In the genomic region with DNA sequence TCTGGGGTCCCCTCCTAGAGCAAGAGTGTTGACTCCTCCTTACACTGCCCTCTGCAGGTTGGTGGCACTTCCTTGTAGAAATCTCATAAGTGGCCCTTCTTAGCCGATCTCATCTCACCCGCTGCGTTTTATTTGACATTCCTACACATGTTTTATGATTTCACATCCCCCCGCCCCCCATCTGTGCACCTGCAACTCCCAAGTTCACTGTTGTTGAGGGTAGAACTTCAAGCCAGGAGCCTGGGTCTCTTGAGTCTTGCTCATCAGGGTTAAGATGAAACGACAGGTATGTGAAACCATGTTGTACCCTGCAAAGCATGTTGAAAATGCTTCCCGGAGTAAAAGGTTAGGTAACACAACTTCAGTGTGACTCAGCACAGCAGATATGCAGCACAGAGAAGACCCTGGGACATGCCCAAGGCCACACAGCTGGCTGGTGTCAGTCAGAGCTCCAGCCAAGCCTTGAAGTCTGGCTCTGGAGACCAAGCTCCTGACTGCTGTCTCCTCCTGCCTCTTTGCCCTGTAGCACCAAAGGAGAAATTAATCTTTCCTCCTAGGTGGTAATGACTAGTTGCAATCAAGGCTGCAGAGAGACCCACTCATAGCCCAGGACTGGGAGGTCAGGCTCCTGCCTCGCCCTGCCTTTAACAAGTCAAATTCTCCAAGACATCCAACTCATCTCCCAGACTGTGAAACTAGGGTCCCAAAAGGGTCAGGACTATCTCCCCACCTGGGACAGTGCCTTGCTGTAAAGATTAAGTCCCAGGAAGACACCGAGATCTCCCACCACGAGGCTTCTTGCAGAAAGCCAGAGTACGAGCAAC, we compare ENCODE assay signal across 8 cellular contexts.
DNase-seq lines count a peak whose midpoint lies in the region; ATAC-seq, FAIRE-seq and TF ChIP-seq lines count a peak whose summit lies in the region.

No MANE protein-coding gene starts in this region.

- H3K9ac ChIP-seq in HUES64 (ENCODE audit: low read depth, low read length) = no peak overlapping the region

- DNase-seq in D721Med (ENCODE audit: insufficient read length, low spot score) (no peak), WTC11 (ENCODE audit: low spot score) (peak; percentile 49), head of caudate nucleus (peak in 25 of 42 donors; percentile 29 to 74 (median 53)), retinal pigment epithelial cell (ENCODE audit: low read depth) (no peak), RWPE1 (ENCODE audit: low spot score) (no peak)
- DNase-seq in T-helper 2 cell treated with Interferon-gamma antibody and Interleukin-4, amounts not matched to agents 5 μg/mL and 100 μg/mL, for 36 hours (ENCODE audit: low spot score) = no peak

- no peak overlapping the region for H3K27ac ChIP-seq in HUES64 (ENCODE audit: low read depth, low read length)
- no peak overlapping the region for H3K27ac ChIP-seq in RWPE1

- peaks cover 4% of the 10 kb centered on the region for H3K4me1 Mint-ChIP-seq in WTC11
- H3K4me1 Mint-ChIP-seq in T-helper 2 cell treated with Interferon-gamma antibody and Interleukin-4, amounts not matched to agents 5 μg/mL and 100 μg/mL, for 36 hours (ENCODE audit: low read depth) = peaks cover 2% of the 10 kb centered on the region

- no peak overlapping the region for H3K4me3 Mint-ChIP-seq in WTC11
- H3K4me3 Mint-ChIP-seq in T-helper 2 cell treated with Interferon-gamma antibody and Interleukin-4, amounts not matched to agents 5 μg/mL and 100 μg/mL, for 36 hours = no peak overlapping the region

- peaks cover 8% of the 10 kb centered on the region; the same call in 1 of the 2 replicates for H3K27me3 Mint-ChIP-seq in WTC11 (ENCODE audit: low read depth)
- H3K27me3 Mint-ChIP-seq in T-helper 2 cell treated with Interferon-gamma antibody and Interleukin-4, amounts not matched to agents 5 μg/mL and 100 μg/mL, for 36 hours (ENCODE audit: low read depth) = no peaks in the 10 kb centered on the region

- WGBS in HUES64 = 65% methylated on average over 10 of the region's 10 CpGs

- intact Hi-C loops in head of caudate nucleus (cut with DNase I) = no loop called here

- H3K9me3 Mint-ChIP-seq in WTC11 = no peaks in the 10 kb centered on the region
- no peaks in the 10 kb centered on the region for H3K9me3 Mint-ChIP-seq in T-helper 2 cell treated with Interferon-gamma antibody and Interleukin-4, amounts not matched to agents 5 μg/mL and 100 μg/mL, for 36 hours

- ATAC-seq in WTC11 = peak; percentile 90
- no peak for ATAC-seq in GM19397 (IDR thresholded peaks at IDR 0.05; ENCODE audit: unreplicated experiment)

- H3K36me3 Mint-ChIP-seq in WTC11 = no peaks in the 10 kb centered on the region
- H3K36me3 Mint-ChIP-seq in T-helper 2 cell treated with Interferon-gamma antibody and Interleukin-4, amounts not matched to agents 5 μg/mL and 100 μg/mL, for 36 hours (ENCODE audit: low read depth) = no peaks in the 10 kb centered on the region

- H3K27ac Mint-ChIP-seq in WTC11 = no peak overlapping the region
- H3K27ac Mint-ChIP-seq in T-helper 2 cell treated with Interferon-gamma antibody and Interleukin-4, amounts not matched to agents 5 μg/mL and 100 μg/mL, for 36 hours = no peak overlapping the region

- FAIRE-seq in D721Med (lab: Jason Lieb, UNC) = no peak

- peak overlapping the region; percentile 29 for H3K4me3 ChIP-seq in HUES64 (ENCODE audit: low read length)
- H3K4me3 ChIP-seq in retinal pigment epithelial cell (ENCODE audit: low read length) = no peak overlapping the region

- H3K4me1 ChIP-seq in HUES64 (ENCODE audit: insufficient read depth, low read length) = peaks cover 8% of the 10 kb centered on the region

- TF ChIP-seq CTCF in D721Med (IDR thresholded peaks at IDR 0.05; ENCODE audit: insufficient read depth, missing control alignments) = peak; percentile 45
- no peak for TF ChIP-seq CTCF in WTC11 (IDR thresholded peaks at IDR 0.05)
- peak; percentile 75 for TF ChIP-seq CTCF in retinal pigment epithelial cell (conservative IDR thresholded peaks at IDR 0.05; ENCODE audit: low read depth, low read length)
- no peak; the same call in 1 of the 2 replicates for TF ChIP-seq CTCF in RWPE1 (conservative IDR thresholded peaks at IDR 0.05; ENCODE audit: low read depth)

- POLR2A ChIA-PET in WTC11 (lab: Charles Lee) (no interaction called here), RWPE1 (lab: Yijun Ruan, JAX; ENCODE audit: low non-redundant PET) (no interaction called here)

- H3K36me3 ChIP-seq in HUES64 (ENCODE audit: insufficient read depth, low read length) = no peaks in the 10 kb centered on the region

- CTCF ChIA-PET in WTC11 (lab: Charles Lee) = interaction anchor here (0.6 to 2.1 kb wide), 11 partner anchors 9 to 163 kb away, joined by 3 to 17 read pairs (median 4); no protein-coding TSS in a partner anchor
- CTCF ChIA-PET in RWPE1 (lab: Yijun Ruan, JAX) = interaction anchor here (0.6 kb wide), 1 partner anchor 20 kb away, joined by 3 read pairs; no protein-coding TSS in a partner anchor

- no peaks in the 10 kb centered on the region for H3K27me3 ChIP-seq in HUES64 (ENCODE audit: insufficient read depth, low read length)

- no peaks in the 10 kb centered on the region for H3K9me3 ChIP-seq in HUES64 (ENCODE audit: insufficient read depth, low read depth, low read length)

TF ChIP-seq in WTC11, 78 proteins besides CTCF, POLR2A, EP300 and RAD21 (continues in another document):
- TF ChIP-seq, protein P1, sequence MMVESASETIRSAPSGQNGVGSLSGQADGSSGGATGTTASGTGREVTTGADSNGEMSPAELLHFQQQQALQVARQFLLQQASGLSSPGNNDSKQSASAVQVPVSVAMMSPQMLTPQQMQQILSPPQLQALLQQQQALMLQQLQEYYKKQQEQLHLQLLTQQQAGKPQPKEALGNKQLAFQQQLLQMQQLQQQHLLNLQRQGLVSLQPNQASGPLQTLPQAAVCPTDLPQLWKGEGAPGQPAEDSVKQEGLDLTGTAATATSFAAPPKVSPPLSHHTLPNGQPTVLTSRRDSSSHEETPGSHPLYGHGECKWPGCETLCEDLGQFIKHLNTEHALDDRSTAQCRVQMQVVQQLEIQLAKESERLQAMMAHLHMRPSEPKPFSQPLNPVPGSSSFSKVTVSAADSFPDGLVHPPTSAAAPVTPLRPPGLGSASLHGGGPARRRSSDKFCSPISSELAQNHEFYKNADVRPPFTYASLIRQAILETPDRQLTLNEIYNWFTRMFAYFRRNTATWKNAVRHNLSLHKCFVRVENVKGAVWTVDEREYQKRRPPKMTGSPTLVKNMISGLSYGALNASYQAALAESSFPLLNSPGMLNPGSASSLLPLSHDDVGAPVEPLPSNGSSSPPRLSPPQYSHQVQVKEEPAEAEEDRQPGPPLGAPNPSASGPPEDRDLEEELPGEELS (CRISPR knock-in tag; IDR thresholded peaks at IDR 0.05) = no peak
- TF ChIP-seq, protein P2, sequence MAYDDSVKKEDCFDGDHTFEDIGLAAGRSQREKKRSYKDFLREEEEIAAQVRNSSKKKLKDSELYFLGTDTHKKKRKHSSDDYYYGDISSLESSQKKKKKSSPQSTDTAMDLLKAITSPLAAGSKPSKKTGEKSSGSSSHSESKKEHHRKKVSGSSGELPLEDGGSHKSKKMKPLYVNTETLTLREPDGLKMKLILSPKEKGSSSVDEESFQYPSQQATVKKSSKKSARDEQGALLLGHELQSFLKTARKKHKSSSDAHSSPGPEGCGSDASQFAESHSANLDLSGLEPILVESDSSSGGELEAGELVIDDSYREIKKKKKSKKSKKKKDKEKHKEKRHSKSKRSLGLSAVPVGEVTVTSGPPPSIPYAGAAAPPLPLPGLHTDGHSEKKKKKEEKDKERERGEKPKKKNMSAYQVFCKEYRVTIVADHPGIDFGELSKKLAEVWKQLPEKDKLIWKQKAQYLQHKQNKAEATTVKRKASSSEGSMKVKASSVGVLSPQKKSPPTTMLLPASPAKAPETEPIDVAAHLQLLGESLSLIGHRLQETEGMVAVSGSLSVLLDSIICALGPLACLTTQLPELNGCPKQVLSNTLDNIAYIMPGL (CRISPR knock-in tag; IDR thresholded peaks at IDR 0.05) = no peak
- TF ChIP-seq SOX15 (CRISPR knock-in tag; IDR thresholded peaks at IDR 0.05) = no peak
- no peak for TF ChIP-seq CREM (CRISPR knock-in tag; IDR thresholded peaks at IDR 0.05)
- no peak for TF ChIP-seq JUN (CRISPR knock-in tag; IDR thresholded peaks at IDR 0.05)
- no peak for TF ChIP-seq ESRRA (CRISPR knock-in tag; IDR thresholded peaks at IDR 0.05; ENCODE audit: borderline replicate concordance)
- TF ChIP-seq, protein P3, sequence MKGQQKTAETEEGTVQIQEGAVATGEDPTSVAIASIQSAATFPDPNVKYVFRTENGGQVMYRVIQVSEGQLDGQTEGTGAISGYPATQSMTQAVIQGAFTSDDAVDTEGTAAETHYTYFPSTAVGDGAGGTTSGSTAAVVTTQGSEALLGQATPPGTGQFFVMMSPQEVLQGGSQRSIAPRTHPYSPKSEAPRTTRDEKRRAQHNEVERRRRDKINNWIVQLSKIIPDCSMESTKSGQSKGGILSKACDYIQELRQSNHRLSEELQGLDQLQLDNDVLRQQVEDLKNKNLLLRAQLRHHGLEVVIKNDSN (CRISPR knock-in tag; IDR thresholded peaks at IDR 0.05) = no peak
- TF ChIP-seq ZNF423 (CRISPR knock-in tag; IDR thresholded peaks at IDR 0.05) = no peak
- TF ChIP-seq, protein P4, sequence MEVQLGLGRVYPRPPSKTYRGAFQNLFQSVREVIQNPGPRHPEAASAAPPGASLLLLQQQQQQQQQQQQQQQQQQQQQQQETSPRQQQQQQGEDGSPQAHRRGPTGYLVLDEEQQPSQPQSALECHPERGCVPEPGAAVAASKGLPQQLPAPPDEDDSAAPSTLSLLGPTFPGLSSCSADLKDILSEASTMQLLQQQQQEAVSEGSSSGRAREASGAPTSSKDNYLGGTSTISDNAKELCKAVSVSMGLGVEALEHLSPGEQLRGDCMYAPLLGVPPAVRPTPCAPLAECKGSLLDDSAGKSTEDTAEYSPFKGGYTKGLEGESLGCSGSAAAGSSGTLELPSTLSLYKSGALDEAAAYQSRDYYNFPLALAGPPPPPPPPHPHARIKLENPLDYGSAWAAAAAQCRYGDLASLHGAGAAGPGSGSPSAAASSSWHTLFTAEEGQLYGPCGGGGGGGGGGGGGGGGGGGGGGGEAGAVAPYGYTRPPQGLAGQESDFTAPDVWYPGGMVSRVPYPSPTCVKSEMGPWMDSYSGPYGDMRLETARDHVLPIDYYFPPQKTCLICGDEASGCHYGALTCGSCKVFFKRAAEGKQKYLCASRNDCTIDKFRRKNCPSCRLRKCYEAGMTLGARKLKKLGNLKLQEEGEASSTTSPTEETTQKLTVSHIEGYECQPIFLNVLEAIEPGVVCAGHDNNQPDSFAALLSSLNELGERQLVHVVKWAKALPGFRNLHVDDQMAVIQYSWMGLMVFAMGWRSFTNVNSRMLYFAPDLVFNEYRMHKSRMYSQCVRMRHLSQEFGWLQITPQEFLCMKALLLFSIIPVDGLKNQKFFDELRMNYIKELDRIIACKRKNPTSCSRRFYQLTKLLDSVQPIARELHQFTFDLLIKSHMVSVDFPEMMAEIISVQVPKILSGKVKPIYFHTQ (CRISPR knock-in tag; IDR thresholded peaks at IDR 0.05) = no peak
- no peak for TF ChIP-seq FOXJ3 (CRISPR knock-in tag; IDR thresholded peaks at IDR 0.05; ENCODE audit: borderline replicate concordance)

Comparison
In these comparisons a context has a peak if more than half of its experiments do, and no peak if none do; other contexts are left out.
1. DNase-seq: peak in WTC11 (single experiment) and head of caudate nucleus (25 of 42); none in D721Med (single experiment), retinal pigment epithelial cell (single experiment), RWPE1 (single experiment) and T-helper 2 cell treated with Interferon-gamma antibody and Interleukin-4, amounts not matched to agents 5 μg/mL and 100 μg/mL, for 36 hours (single experiment).
2. CTCF ChIP-seq: peak in D721Med (single experiment) and retinal pigment epithelial cell (single experiment); none in WTC11 (single experiment) and RWPE1 (single experiment).